8 cellular contexts compared by ENCODE assay signal in the genomic region with DNA sequence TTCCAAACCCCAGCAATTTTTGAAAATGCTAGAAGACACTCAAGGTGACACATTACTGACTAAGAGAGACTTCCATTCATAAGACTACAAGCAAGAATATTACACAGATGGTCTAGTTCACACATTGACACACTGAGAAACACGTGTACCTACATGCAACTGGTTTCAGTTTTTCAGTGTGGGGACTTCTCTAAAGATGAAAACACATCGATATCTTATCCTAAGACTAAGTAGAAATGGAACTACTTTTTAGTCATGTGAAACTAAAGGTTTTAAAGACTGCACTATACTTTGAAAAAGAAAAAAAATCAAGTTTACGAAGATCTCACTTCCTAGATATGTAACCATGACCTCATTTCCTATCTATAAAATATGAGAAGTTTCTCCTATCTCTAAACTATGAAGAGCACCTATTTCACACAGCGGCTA. TPM values are rescaled to one million over a fixed set of nuclear protein-coding genes. Genes with fewer than 3 reads are reported as not detected.
DNase-seq lines count a peak whose midpoint lies in the region; ATAC-seq lines count a peak whose summit lies in the region.
"Not testable (repeated sequence)": the region's sequence is repeated elsewhere in the genome, so short reads cannot be mapped to it uniquely, and the experiment has no call there.

No MANE protein-coding gene starts in this region.

- not testable (repeated sequence) for H3K4me3 Mint-ChIP-seq in activated T-helper 17 cell treated with anti-CD3 and anti-CD28 coated beads, Interleukin-2, amount 50 U/mL, for 72 hours

- H3K9me3 Mint-ChIP-seq in activated T-helper 17 cell treated with anti-CD3 and anti-CD28 coated beads, Interleukin-2, amount 50 U/mL, for 72 hours = not testable (repeated sequence)

- not testable (repeated sequence) for H3K27ac Mint-ChIP-seq in activated T-helper 17 cell treated with anti-CD3 and anti-CD28 coated beads, Interleukin-2, amount 50 U/mL, for 72 hours

- not testable (repeated sequence) for H3K4me1 Mint-ChIP-seq in activated T-helper 17 cell treated with anti-CD3 and anti-CD28 coated beads, Interleukin-2, amount 50 U/mL, for 72 hours

- DNase-seq in stimulated activated naive CD8-positive, alpha-beta T cell treated with anti-CD3 and anti-CD28 coated beads, Interleukin-15, Interleukin-2, amounts not matched to agents 100 U/mL and 50 U/mL, for 24 hours = not testable (repeated sequence)

- ATAC-seq in GM18511 (IDR thresholded peaks at IDR 0.05; ENCODE audit: unreplicated experiment) (peak; percentile 71), GM19043 (IDR thresholded peaks at IDR 0.05; ENCODE audit: low read depth, unreplicated experiment) (peak; percentile 60), GM21447 (IDR thresholded peaks at IDR 0.05; ENCODE audit: unreplicated experiment) (peak; percentile 51), HG02798 (IDR thresholded peaks at IDR 0.05; ENCODE audit: poor library complexity, unreplicated experiment) (peak; percentile 77), HG03097 (IDR thresholded peaks at IDR 0.05; ENCODE audit: low FRiP score, unreplicated experiment) (peak; percentile 58), HG03558 (IDR thresholded peaks at IDR 0.05; ENCODE audit: extremely low read depth, unreplicated experiment) (peak; percentile 34)
- ATAC-seq in activated T-helper 17 cell treated with anti-CD3 and anti-CD28 coated beads, Interleukin-2, amount 50 U/mL, for 72 hours (replicated peaks) = peak; percentile 80
- peak; percentile 70 for ATAC-seq in stimulated activated naive CD8-positive, alpha-beta T cell treated with anti-CD3 and anti-CD28 coated beads, Interleukin-15, Interleukin-2, amounts not matched to agents 100 U/mL and 50 U/mL, for 24 hours

- not testable (repeated sequence) for H3K27me3 Mint-ChIP-seq in activated T-helper 17 cell treated with anti-CD3 and anti-CD28 coated beads, Interleukin-2, amount 50 U/mL, for 72 hours

- H3K36me3 Mint-ChIP-seq in activated T-helper 17 cell treated with anti-CD3 and anti-CD28 coated beads, Interleukin-2, amount 50 U/mL, for 72 hours (ENCODE audit: low read depth) = not testable (repeated sequence)

RNA-seq across cellular contexts. Expression of a gene that starts 34.1 kb away (rescaled TPM):
- 100 to 1,000 TPM; 202 to 437 TPM for total RNA-seq in activated T-helper 17 cell treated with anti-CD3 and anti-CD28 coated beads, Interleukin-2, amount 50 U/mL, for 72 hours
